20 cellular contexts compared by ENCODE assay signal in genomic region chr17:46031920-46032319, GRCh38. TPM values are rescaled to one million over a fixed set of nuclear protein-coding genes. Genes with fewer than 3 reads are reported as not detected.
DNase-seq lines count a peak whose midpoint lies in the region; ATAC-seq and TF ChIP-seq lines count a peak whose summit lies in the region.
"Had no signal": no experiment of that assay in that cellular context is flagged by ENCODE, and none has a peak within 500 bp of the region (broad histone marks: within the 10 kb centered on the region; RNA-seq: fewer than 3 reads in every experiment).

No MANE protein-coding gene starts in this region.

- DNase-seq in activated naive CD4-positive, alpha-beta T cell treated with anti-CD3 and anti-CD28 coated beads, Interleukin-2, amount 50 U/mL, for 72 hours (ENCODE audit: low spot score in 2 of 2): no peak
- DNase-seq in endothelial cell (ENCODE audit: low spot score) (no peak), naive B cell (no peak)
- DNase-seq in activated CD8-positive, alpha-beta memory T cell treated with anti-CD3 and anti-CD28 coated beads for 24 hours: no peak
- DNase-seq: 8988T, Calu3, DMS79 treated with DMSO at 0.1 percent for 48 hours, GF-D8, KBM-7, MG63, NCI-H2029, NCI-H446, NCI-H524 treated with DMSO at 0.1 percent for 48 hours, NCI-H774 had no signal

- H3K36me3 Mint-ChIP-seq in activated naive CD4-positive, alpha-beta T cell treated with anti-CD3 and anti-CD28 coated beads, Interleukin-2, amount 50 U/mL, for 24 hours: peaks cover 12% of the 10 kb centered on the region
- H3K36me3 Mint-ChIP-seq in activated naive CD4-positive, alpha-beta T cell treated with anti-CD3 and anti-CD28 coated beads, Interleukin-2, amount 50 U/mL, for 72 hours: peaks cover 6 to 11% of the 10 kb centered on the region in 2 donors
- H3K36me3 Mint-ChIP-seq in endothelial cell (ENCODE audit: low read depth, unreplicated experiment) (peaks cover 66% of the 10 kb centered on the region), naive B cell (peaks cover 30 to 42% of the 10 kb centered on the region in 2 donors)
- peaks cover 71% of the 10 kb centered on the region for H3K36me3 Mint-ChIP-seq in stimulated activated memory B cell treated with anti-CD40 and anti-IgM and Interleukin-4, amounts not matched to agents 10 μg/mL and 1 μg/mL and 100 μg/mL, for 72 hours

- H3K4me3 Mint-ChIP-seq in activated naive CD4-positive, alpha-beta T cell treated with anti-CD3 and anti-CD28 coated beads, Interleukin-2, amount 50 U/mL, for 24 hours: no peak overlapping the region
- H3K4me3 Mint-ChIP-seq in endothelial cell (ENCODE audit: unreplicated experiment) (peak overlapping the region; percentile 62), naive B cell (no peak overlapping the region)
- H3K4me3 Mint-ChIP-seq in stimulated activated memory B cell treated with anti-CD40 and anti-IgM and Interleukin-4, amounts not matched to agents 10 μg/mL and 1 μg/mL and 100 μg/mL, for 72 hours: no peak overlapping the region

- H3K27me3 Mint-ChIP-seq in activated naive CD4-positive, alpha-beta T cell treated with anti-CD3 and anti-CD28 coated beads, Interleukin-2, amount 50 U/mL, for 24 hours: no peaks in the 10 kb centered on the region
- peaks cover 1% of the 10 kb centered on the region for H3K27me3 Mint-ChIP-seq in endothelial cell (ENCODE audit: unreplicated experiment)
- no peaks in the 10 kb centered on the region for H3K27me3 Mint-ChIP-seq in naive B cell
- no peaks in the 10 kb centered on the region for H3K27me3 Mint-ChIP-seq in stimulated activated memory B cell treated with anti-CD40 and anti-IgM and Interleukin-4, amounts not matched to agents 10 μg/mL and 1 μg/mL and 100 μg/mL, for 72 hours

- ATAC-seq in activated naive CD4-positive, alpha-beta T cell treated with anti-CD3 and anti-CD28 coated beads, Interleukin-2, amount 50 U/mL, for 72 hours: no peak
- ATAC-seq in naive B cell (ENCODE audit: low read depth in 2 of 2) (no peak), GM18519 (IDR thresholded peaks at IDR 0.05; ENCODE audit: low FRiP score, unreplicated experiment) (no peak), HG03520 (IDR thresholded peaks at IDR 0.05; ENCODE audit: unreplicated experiment) (no peak)
- no peak for ATAC-seq in stimulated activated memory B cell treated with anti-CD40 and anti-IgM and Interleukin-4, amounts not matched to agents 10 μg/mL and 1 μg/mL and 100 μg/mL, for 72 hours

- no peak for TF ChIP-seq CTCF in endothelial cell (IDR thresholded peaks at IDR 0.05; ENCODE audit: unreplicated experiment)

- H3K9me3 Mint-ChIP-seq in activated naive CD4-positive, alpha-beta T cell treated with anti-CD3 and anti-CD28 coated beads, Interleukin-2, amount 50 U/mL, for 24 hours: no peaks in the 10 kb centered on the region
- no peaks in the 10 kb centered on the region for H3K9me3 Mint-ChIP-seq in activated naive CD4-positive, alpha-beta T cell treated with anti-CD3 and anti-CD28 coated beads, Interleukin-2, amount 50 U/mL, for 72 hours
- H3K9me3 Mint-ChIP-seq in endothelial cell (ENCODE audit: unreplicated experiment) (no peaks in the 10 kb centered on the region), naive B cell (no peaks in the 10 kb centered on the region)
- H3K9me3 Mint-ChIP-seq in stimulated activated memory B cell treated with anti-CD40 and anti-IgM and Interleukin-4, amounts not matched to agents 10 μg/mL and 1 μg/mL and 100 μg/mL, for 72 hours: no peaks in the 10 kb centered on the region

- peak overlapping the region; percentile 8 for H3K27ac Mint-ChIP-seq in activated naive CD4-positive, alpha-beta T cell treated with anti-CD3 and anti-CD28 coated beads, Interleukin-2, amount 50 U/mL, for 24 hours
- peak overlapping the region in 1 of 2 donors; percentile 81 for H3K27ac Mint-ChIP-seq in activated naive CD4-positive, alpha-beta T cell treated with anti-CD3 and anti-CD28 coated beads, Interleukin-2, amount 50 U/mL, for 72 hours
- no peak overlapping the region for H3K27ac Mint-ChIP-seq in endothelial cell (ENCODE audit: unreplicated experiment)
- peak overlapping the region in 5 of 6 donors; percentile 62 to 96 (median 73) for H3K27ac Mint-ChIP-seq in naive B cell
- H3K27ac Mint-ChIP-seq in stimulated activated memory B cell treated with anti-CD40 and anti-IgM and Interleukin-4, amounts not matched to agents 10 μg/mL and 1 μg/mL and 100 μg/mL, for 72 hours: peak overlapping the region; percentile 88

- peaks cover 20% of the 10 kb centered on the region for H3K4me1 Mint-ChIP-seq in activated naive CD4-positive, alpha-beta T cell treated with anti-CD3 and anti-CD28 coated beads, Interleukin-2, amount 50 U/mL, for 24 hours
- H3K4me1 Mint-ChIP-seq in endothelial cell (ENCODE audit: unreplicated experiment): peaks cover 24% of the 10 kb centered on the region
- H3K4me1 Mint-ChIP-seq in naive B cell: peaks cover 18 to 28% (median 24%) of the 10 kb centered on the region in 3 donors
- peaks cover 51% of the 10 kb centered on the region for H3K4me1 Mint-ChIP-seq in stimulated activated memory B cell treated with anti-CD40 and anti-IgM and Interleukin-4, amounts not matched to agents 10 μg/mL and 1 μg/mL and 100 μg/mL, for 72 hours

RNA-seq across cellular contexts. Expression of gene STH, which starts 32.9 kb away (rescaled TPM):
- total RNA-seq in activated naive CD4-positive, alpha-beta T cell treated with anti-CD3 and anti-CD28 coated beads, Interleukin-2, amount 50 U/mL, for 72 hours: not detected
- total RNA-seq in endothelial cell (ENCODE audit: unreplicated experiment): not detected
- not detected for polyA plus RNA-seq in naive B cell (ENCODE audit: low read depth in 6 of 6)
- total RNA-seq: Calu3, LHCN-M2 had no signal
- polyA plus RNA-seq: BJ had no signal
